ENCODE assay signal across 22 cellular contexts in genomic region chr13:53121879-53122278, GRCh38.
DNase-seq lines count a peak whose midpoint lies in the region; ATAC-seq, FAIRE-seq and TF ChIP-seq lines count a peak whose summit lies in the region.
"Had no signal": no experiment of that assay in that cellular context is flagged by ENCODE, and none has a peak within 500 bp of the region (broad histone marks: within the 10 kb centered on the region; RNA-seq: fewer than 3 reads in every experiment).

No MANE protein-coding gene starts in this region.

- no peak overlapping the region for H3K4me3 Mint-ChIP-seq in GM23338
- H3K4me3 Mint-ChIP-seq in neural progenitor cell = no peak overlapping the region
- H3K4me3 Mint-ChIP-seq: CD14-positive monocyte; CD4-positive, alpha-beta memory T cell; HFFc6 had no signal

- H3K36me3 Mint-ChIP-seq in GM23338 (ENCODE audit: low read depth) (peaks cover 15% of the 10 kb centered on the region), neural progenitor cell (no peaks in the 10 kb centered on the region)
- H3K36me3 Mint-ChIP-seq: CD14-positive monocyte; CD4-positive, alpha-beta memory T cell had no signal

- no peaks in the 10 kb centered on the region for H3K79me2 ChIP-seq in GM23338 (replicated peaks; ENCODE audit: insufficient read depth)
- no peaks in the 10 kb centered on the region for H3K79me2 ChIP-seq in neural progenitor cell (ENCODE audit: low read depth)

- DNase-seq in GM23338 (ENCODE audit: low spot score) = no peak
- DNase-seq in NCI-H2227 treated with DMSO at 0.1 percent for 48 hours (lab: John Stamatoyannopoulos, UW) = peak; percentile 33
- no peak for DNase-seq in neural progenitor cell (ENCODE audit: low spot score)
- no peak for DNase-seq in sciatic nerve (ENCODE audit: low spot score)
- DNase-seq in AML-193 (lab: John Stamatoyannopoulos, UW) = no peak
- DNase-seq in activated naive CD4-positive, alpha-beta T cell treated with Interleukin-2 at 50 U/mL for 16 hours = no peak
- DNase-seq in HTR-8/SVneo (ENCODE audit: insufficient read length, low spot score) = no peak
- DNase-seq: CD4-positive, alpha-beta memory T cell; DMS153; DMS79; GDM1; GOT3; H7; HFFc6 had no signal

- H3K4me1 Mint-ChIP-seq in GM23338 (peaks cover 19% of the 10 kb centered on the region), neural progenitor cell (peaks cover 18% of the 10 kb centered on the region)
- H3K4me1 Mint-ChIP-seq: CD14-positive monocyte; CD4-positive, alpha-beta memory T cell had no signal

- TF ChIP-seq CTCF in GM23338 (conservative IDR thresholded peaks at IDR 0.05; ENCODE audit: low read depth in 2 of 2) (no peak), neural progenitor cell (IDR thresholded peaks at IDR 0.05) (no peak)

- H3K27me3 Mint-ChIP-seq in GM23338 (ENCODE audit: insufficient read depth, low read depth, poor library complexity) = peaks cover 2% of the 10 kb centered on the region
- H3K27me3 Mint-ChIP-seq in neural progenitor cell (ENCODE audit: insufficient read depth, low read depth) = peaks cover 2% of the 10 kb centered on the region
- H3K27me3 Mint-ChIP-seq: CD4-positive, alpha-beta memory T cell had no signal

- H2AFZ ChIP-seq in GM23338 = no peak overlapping the region
- peak overlapping the region; percentile 46 for H2AFZ ChIP-seq in neural progenitor cell (replicated peaks)

- H3K4me2 ChIP-seq in GM23338 (peak overlapping the region; percentile 16), neural progenitor cell (peak overlapping the region; percentile 43)
- H3K4me2 ChIP-seq: A549, BLaER1 had no signal

- ATAC-seq in GM23338 = no peak
- ATAC-seq in sciatic nerve = peak; percentile 73
- ATAC-seq in HG02623 (IDR thresholded peaks at IDR 0.05; ENCODE audit: unreplicated experiment) = no peak
- ATAC-seq: A549, HCT116 had no signal

- no peaks in the 10 kb centered on the region for H3K9me3 ChIP-seq in neural progenitor cell (ENCODE audit: low read depth)
- H3K9me3 ChIP-seq: A549 had no signal

- H3K4me1 ChIP-seq in GM23338 (ENCODE audit: insufficient read depth) (peaks cover 23% of the 10 kb centered on the region), neural progenitor cell (peaks cover 19% of the 10 kb centered on the region)
- H3K4me1 ChIP-seq: A549, BLaER1 had no signal

- peaks cover 21% of the 10 kb centered on the region for H3K9me3 Mint-ChIP-seq in GM23338
- peaks cover 2% of the 10 kb centered on the region for H3K9me3 Mint-ChIP-seq in neural progenitor cell

- H3K27ac Mint-ChIP-seq in GM23338 (no peak overlapping the region), neural progenitor cell (no peak overlapping the region)
- H3K27ac Mint-ChIP-seq: CD14-positive monocyte; CD4-positive, alpha-beta memory T cell; HFFc6 had no signal

- no peaks in the 10 kb centered on the region for H3F3A ChIP-seq in GM23338 (replicated peaks; ENCODE audit: low read depth)
- peaks cover 13% of the 10 kb centered on the region for H3F3A ChIP-seq in neural progenitor cell (ENCODE audit: low read depth)

- no peaks in the 10 kb centered on the region for H3K27me3 ChIP-seq in GM23338 (ENCODE audit: insufficient read depth)
- no peaks in the 10 kb centered on the region for H3K27me3 ChIP-seq in neural progenitor cell
- H3K27me3 ChIP-seq: BLaER1 had no signal

- H3K36me3 ChIP-seq in GM23338 (ENCODE audit: insufficient read depth) (no peaks in the 10 kb centered on the region), neural progenitor cell (no peaks in the 10 kb centered on the region)
- H3K36me3 ChIP-seq: BLaER1 had no signal

- no peak overlapping the region for H3K9ac ChIP-seq in neural progenitor cell
- H3K9ac ChIP-seq: BLaER1 had no signal

- H3K9me2 ChIP-seq in GM23338 (ENCODE audit: insufficient read depth) = peaks cover 3% of the 10 kb centered on the region; the same call in 1 of the 2 replicates

- H3K4me3 ChIP-seq in GM23338 (no peak overlapping the region), neural progenitor cell (no peak overlapping the region)
- H3K4me3 ChIP-seq: A549, BLaER1 had no signal

- no peak for FAIRE-seq in HTR-8/SVneo (lab: Jason Lieb, UNC)
- FAIRE-seq: A549, GM12892, GM19239 had no signal

- H3K27ac ChIP-seq in GM23338 (ENCODE audit: low read depth) = no peak overlapping the region
- H3K27ac ChIP-seq in neural progenitor cell = no peak overlapping the region
- H3K27ac ChIP-seq: 22Rv1, A549, BLaER1 had no signal

- intact Hi-C loops in sciatic nerve (cut with DNase I) = no loop called here

- H4K20me1 ChIP-seq in GM23338 (replicated peaks; ENCODE audit: insufficient read depth) = no peaks in the 10 kb centered on the region
- no peaks in the 10 kb centered on the region for H4K20me1 ChIP-seq in neural progenitor cell (ENCODE audit: low read depth)
- H4K20me1 ChIP-seq: BLaER1 had no signal

TF ChIP-seq in GM23338, 12 proteins besides CTCF, POLR2A, EP300 and RAD21 (continues in another document):
- no peak for TF ChIP-seq JUNB (IDR thresholded peaks at IDR 0.05; ENCODE audit: unreplicated experiment)
- no peak for TF ChIP-seq EZH2phosphoT487 (IDR thresholded peaks at IDR 0.05; ENCODE audit: unreplicated experiment)
- no peak for TF ChIP-seq STAT1 (IDR thresholded peaks at IDR 0.05; ENCODE audit: unreplicated experiment)
- no peak for TF ChIP-seq ZNF114 (CRISPR knock-in tag; IDR thresholded peaks at IDR 0.05)
- TF ChIP-seq ZNF462 (CRISPR knock-in tag; IDR thresholded peaks at IDR 0.05) = no peak
